Comparison of ENCODE assay signal across 1 cellular context in genomic region chr4:88591787-88592599, GRCh38.
TF ChIP-seq lines count a peak whose summit lies in the region.

Gene HERC3, plus strand, starts transcription at chr4:88592480. Its CDS starts 13,344 bp downstream, at chr4:88605824.

TF ChIP-seq in HepG2, 621 proteins besides CTCF, POLR2A, EP300 and RAD21 (continued from another document and continues in another):
- TF ChIP-seq ZNF567 (CRISPR knock-in tag; IDR thresholded peaks at IDR 0.05; ENCODE audit: borderline replicate concordance) (no peak), ZHX1 (CRISPR knock-in tag; IDR thresholded peaks at IDR 0.05; ENCODE audit: low read depth) (no peak), MAFG (CRISPR knock-in tag; IDR thresholded peaks at IDR 0.05) (no peak), ZNF484 (CRISPR knock-in tag; IDR thresholded peaks at IDR 0.05; ENCODE audit: borderline replicate concordance, low read depth) (no peak), GZF1 (CRISPR knock-in tag; IDR thresholded peaks at IDR 0.05) (0 out of 2 replicates have a peak, but pooled peaks have one; percentile 19), NFE2L1 (CRISPR knock-in tag; IDR thresholded peaks at IDR 0.05; ENCODE audit: borderline replicate concordance) (no peak), SOX13 (IDR thresholded peaks at IDR 0.05) (no peak), SOX13 (CRISPR knock-in tag; conservative IDR thresholded peaks at IDR 0.05 in 1 of 2, IDR thresholded peaks at IDR 0.05 in 1 of 2) (no peak), ZNF234 (CRISPR knock-in tag; conservative IDR thresholded peaks at IDR 0.05) (peak; percentile 64; the same call in 1 of the 2 replicates), NFYC (CRISPR knock-in tag; IDR thresholded peaks at IDR 0.05) (peak; percentile 96), REL (CRISPR knock-in tag; conservative IDR thresholded peaks at IDR 0.05) (peak; percentile 59; the same call in 1 of the 2 replicates), ZBTB43 (CRISPR knock-in tag; conservative IDR thresholded peaks at IDR 0.05) (no peak), RCOR2 (CRISPR knock-in tag; IDR thresholded peaks at IDR 0.05) (no peak), ZNF333 (CRISPR knock-in tag; IDR thresholded peaks at IDR 0.05; ENCODE audit: borderline replicate concordance) (no peak), ZNF629 (CRISPR knock-in tag; conservative IDR thresholded peaks at IDR 0.05) (no peak), CHD4 (IDR thresholded peaks at IDR 0.05; ENCODE audit: borderline replicate concordance, low read length) (no peak), THAP11 (CRISPR knock-in tag; IDR thresholded peaks at IDR 0.05) (peak; percentile 55), ZNF207 (IDR thresholded peaks at IDR 0.05; ENCODE audit: borderline replicate concordance) (no peak), ZNF580 (CRISPR knock-in tag; IDR thresholded peaks at IDR 0.05; ENCODE audit: borderline replicate concordance, low read depth) (peak; percentile 64; the same call in 1 of the 2 replicates), CEBPB (IDR thresholded peaks at IDR 0.05; ENCODE audit: borderline replicate concordance, low read depth, low read length) (no peak), NCOA1 (CRISPR knock-in tag; IDR thresholded peaks at IDR 0.05) (no peak), MED13 (CRISPR knock-in tag; IDR thresholded peaks at IDR 0.05) (no peak; the same call in 1 of the 2 replicates), YEATS2 (CRISPR knock-in tag; IDR thresholded peaks at IDR 0.05; ENCODE audit: borderline replicate concordance) (peak; percentile 50; the same call in 1 of the 2 replicates), PHF5A (CRISPR knock-in tag; IDR thresholded peaks at IDR 0.05; ENCODE audit: low read depth, unreplicated experiment) (no peak), ZBTB10 (CRISPR knock-in tag; IDR thresholded peaks at IDR 0.05; ENCODE audit: borderline replicate concordance) (peak; percentile 25; the same call in 1 of the 2 replicates), ZFP90 (CRISPR knock-in tag; IDR thresholded peaks at IDR 0.05; ENCODE audit: borderline replicate concordance) (0 out of 2 replicates have a peak, but pooled peaks have one; percentile 35), NCOR1 (IDR thresholded peaks at IDR 0.05; ENCODE audit: borderline replicate concordance, low read length) (no peak), TARDBP (CRISPR knock-in tag; IDR thresholded peaks at IDR 0.05) (no peak), ZFP36L2 (CRISPR knock-in tag; IDR thresholded peaks at IDR 0.05) (peak; percentile 48; the same call in 1 of the 2 replicates), GPN1 (CRISPR knock-in tag; IDR thresholded peaks at IDR 0.05; ENCODE audit: borderline replicate concordance) (no peak), FIP1L1 (IDR thresholded peaks at IDR 0.05; ENCODE audit: borderline replicate concordance, insufficient read depth, low read depth, low read length) (no peak), ZNF589 (CRISPR knock-in tag; conservative IDR thresholded peaks at IDR 0.05) (no peak), ZNF34 (CRISPR knock-in tag; IDR thresholded peaks at IDR 0.05; ENCODE audit: borderline replicate concordance) (no peak), ZNF20 (CRISPR knock-in tag; IDR thresholded peaks at IDR 0.05) (no peak), ARNTL (CRISPR knock-in tag; IDR thresholded peaks at IDR 0.05) (peak; percentile 79), KLF6 (CRISPR knock-in tag; IDR thresholded peaks at IDR 0.05) (peak; percentile 47; the same call in 1 of the 2 replicates), TBP (CRISPR knock-in tag; IDR thresholded peaks at IDR 0.05) (no peak), ZNF230 (CRISPR knock-in tag; IDR thresholded peaks at IDR 0.05) (0 out of 2 replicates have a peak, but pooled peaks have one; percentile 24), CBFB (CRISPR knock-in tag; IDR thresholded peaks at IDR 0.05) (0 out of 2 replicates have a peak, but pooled peaks have one; percentile 34), ZBTB8A (CRISPR knock-in tag; IDR thresholded peaks at IDR 0.05; ENCODE audit: borderline replicate concordance, low read depth) (no peak), ZKSCAN5 (CRISPR knock-in tag; IDR thresholded peaks at IDR 0.05) (no peak), ZBTB21 (CRISPR knock-in tag; IDR thresholded peaks at IDR 0.05) (no peak), ZC3H13 (CRISPR knock-in tag; IDR thresholded peaks at IDR 0.05) (peak; percentile 74), CAMTA2 (CRISPR knock-in tag; IDR thresholded peaks at IDR 0.05; ENCODE audit: borderline replicate concordance) (no peak), ZNF691 (CRISPR knock-in tag; IDR thresholded peaks at IDR 0.05; ENCODE audit: borderline replicate concordance, low read depth) (peak; percentile 79; the same call in 1 of the 2 replicates), ZBTB20 (CRISPR knock-in tag; IDR thresholded peaks at IDR 0.05; ENCODE audit: borderline replicate concordance, low read depth) (no peak), TIGD3 (CRISPR knock-in tag; IDR thresholded peaks at IDR 0.05; ENCODE audit: borderline replicate concordance) (no peak), TCF12 (IDR thresholded peaks at IDR 0.05) (no peak), TCF12 (CRISPR knock-in tag; IDR thresholded peaks at IDR 0.05) (no peak), ELF1 (CRISPR knock-in tag; IDR thresholded peaks at IDR 0.05) (peak; percentile 22; the same call in 1 of the 2 replicates), IRF9 (CRISPR knock-in tag; IDR thresholded peaks at IDR 0.05; ENCODE audit: borderline replicate concordance) (peak; percentile 72; the same call in 1 of the 2 replicates), ATF7-NPFF (CRISPR knock-in tag; IDR thresholded peaks at IDR 0.05; ENCODE audit: low read depth) (peak; percentile 31; the same call in 1 of the 2 replicates), ZNF225 (CRISPR knock-in tag; IDR thresholded peaks at IDR 0.05) (no peak), E2F5 (CRISPR knock-in tag; conservative IDR thresholded peaks at IDR 0.05) (no peak), WIZ (CRISPR knock-in tag; IDR thresholded peaks at IDR 0.05) (no peak), HMGXB4 (CRISPR knock-in tag; IDR thresholded peaks at IDR 0.05; ENCODE audit: borderline replicate concordance in 1 of 2, low read depth in 1 of 2) (peak in 1 of 2 experiments; percentile 71; a peak in 1 of 4 replicates), ZNF564 (CRISPR knock-in tag; IDR thresholded peaks at IDR 0.05) (no peak), AGO2 (optimal IDR thresholded peaks at IDR 0.05; ENCODE audit: low read depth, low read length) (no peak), PHF21A (CRISPR knock-in tag; IDR thresholded peaks at IDR 0.05) (peak; percentile 74; the same call in 1 of the 2 replicates), KDM3A (CRISPR knock-in tag; IDR thresholded peaks at IDR 0.05; ENCODE audit: low read depth) (no peak)
